In genomic region chr20:9503530-9504251, GRCh38 we compare ENCODE assay signal across 11 cellular contexts. TPM values are rescaled to one million over a fixed set of nuclear protein-coding genes. Genes with fewer than 3 reads are reported as not detected.
A peak's percentile ranks its signal among the peaks of the same experiment; 100 is the strongest.
DNase-seq lines count a peak whose midpoint lies in the region; ATAC-seq and TF ChIP-seq lines count a peak whose summit lies in the region.
"Had no signal": no experiment of that assay in that cellular context is flagged by ENCODE, and none has a peak within 500 bp of the region (broad histone marks: within the 10 kb centered on the region; RNA-seq: fewer than 3 reads in every experiment).

No MANE protein-coding gene starts in this region.

- TF ChIP-seq RAD21 in IMR-90 (IDR thresholded peaks at IDR 0.05; ENCODE audit: low read length), result peak; percentile 9; the same call in 1 of the 2 replicates
- TF ChIP-seq RAD21 in SK-N-SH (IDR thresholded peaks at IDR 0.05; ENCODE audit: low read length), result peak; percentile 30

- no CpG with 5 or more reads among the region's 9 CpGs for WGBS in IMR-90 (ENCODE audit: extremely low coverage in 2 of 2, insufficient read length in 1 of 2), 2 experiments
- 85% methylated on average over 9 of the region's 9 CpGs for WGBS in SK-N-SH (ENCODE audit: low lambda C conversion rate)
- WGBS in heart left ventricle, 4 donors, result 60 to 73% (median 64%) methylated on average over 9 of the region's 9 CpGs

- H3K27ac ChIP-seq in IMR-90 (ENCODE audit: insufficient read depth, low read length) (no peak overlapping the region), SK-N-SH (ENCODE audit: low read depth in 2 of 2, low read length in 1 of 2) (no peak overlapping the region), heart left ventricle (no peak overlapping the region)

- no peak overlapping the region for H3K56ac ChIP-seq in IMR-90 (ENCODE audit: extremely low read depth, insufficient read depth, low read length)

- H3K9ac ChIP-seq in IMR-90 (ENCODE audit: low read depth, low read length) (no peak overlapping the region), SK-N-SH (no peak overlapping the region)

- H2AFZ ChIP-seq in IMR-90 (replicated peaks; ENCODE audit: low read length, poor library complexity) (no peak overlapping the region), SK-N-SH (ENCODE audit: low read depth) (no peak overlapping the region)

- TF ChIP-seq EP300 in SK-N-SH (IDR thresholded peaks at IDR 0.05; ENCODE audit: borderline replicate concordance in 1 of 2, low read depth in 1 of 2, low read length in 1 of 2), result no peak

- no peak overlapping the region for H2BK15ac ChIP-seq in IMR-90 (ENCODE audit: low read depth, low read length)

- no peak overlapping the region for H2AK5ac ChIP-seq in IMR-90 (ENCODE audit: low read depth, low read length)

- POLR2A ChIA-PET in IMR-90 (lab: Charles Lee; ENCODE audit: unreplicated experiment), result interaction anchor here (0.6 kb wide), 1 partner anchor 931 kb away, joined by 4 read pairs; the partner anchor contains the start of gene SLX4IP
- POLR2A ChIA-PET in SK-N-SH (lab: Yijun Ruan, JAX), result no interaction called here

- no peaks in the 10 kb centered on the region for H3K79me1 ChIP-seq in IMR-90 (ENCODE audit: low read depth in 1 of 2, low read length in 2 of 2)

- no peak for TF ChIP-seq POLR2A in IMR-90 (IDR thresholded peaks at IDR 0.05; ENCODE audit: low read depth, low read length)
- no peak for TF ChIP-seq POLR2A in heart left ventricle (IDR thresholded peaks at IDR 0.05)

- H3K27me3 ChIP-seq in BE2C (no peaks in the 10 kb centered on the region), IMR-90 (ENCODE audit: control insufficient read depth, insufficient read depth, low read length) (peaks cover 49% of the 10 kb centered on the region), SK-N-SH (ENCODE audit: insufficient read depth) (no peaks in the 10 kb centered on the region), heart left ventricle (peaks cover 15 to 42% (median 38%) of the 10 kb centered on the region in 9 donors)

- H4K91ac ChIP-seq in IMR-90 (ENCODE audit: insufficient read depth, low read depth, low read length), result no peak overlapping the region

- H2AK9ac ChIP-seq in IMR-90 (replicated peaks; ENCODE audit: low read depth, low read length, poor library complexity), result no peak overlapping the region

- no peak overlapping the region for H3K14ac ChIP-seq in IMR-90 (replicated peaks; ENCODE audit: low read depth, low read length)

- H3K9me3 ChIP-seq in BE2C (no peaks in the 10 kb centered on the region), IMR-90 (ENCODE audit: control insufficient read depth, insufficient read depth, low read length) (peaks cover 5% of the 10 kb centered on the region; the same call in 1 of the 2 replicates), SK-N-SH (no peaks in the 10 kb centered on the region), heart left ventricle (no peaks in the 10 kb centered on the region)

- TF ChIP-seq CTCF in BE2C (IDR thresholded peaks at IDR 0.05; ENCODE audit: low read depth, low read length) (peak; percentile 53), IMR-90 (conservative IDR thresholded peaks at IDR 0.05; ENCODE audit: low read depth, low read length) (0 out of 2 replicates have a peak, but pooled peaks have one; percentile 17), SK-N-SH (IDR thresholded peaks at IDR 0.05) (peak; percentile 45), heart left ventricle (IDR thresholded peaks at IDR 0.05) (peak in 2 of 12 donors; percentile 10 to 19)

- H2BK20ac ChIP-seq in IMR-90 (ENCODE audit: low read depth, low read length), result no peak overlapping the region

- peak; percentile 44; the same call in 1 of the 2 replicates for ATAC-seq in IMR-90 (ENCODE audit: low read depth)
- ATAC-seq in HG03521 (IDR thresholded peaks at IDR 0.05; ENCODE audit: unreplicated experiment), result no peak
- no peak for ATAC-seq in HG03196 (IDR thresholded peaks at IDR 0.05; ENCODE audit: unreplicated experiment)
- ATAC-seq in heart left ventricle, result no peak

- H2BK120ac ChIP-seq in IMR-90 (ENCODE audit: low read depth, low read length), result no peak overlapping the region

- no peak overlapping the region for H3K4me2 ChIP-seq in IMR-90 (ENCODE audit: low read depth, low read length)
- H3K4me2 ChIP-seq in SK-N-SH, result no peak overlapping the region

- H3K4me3 ChIP-seq in BE2C (ENCODE audit: low read depth, low read length) (no peak overlapping the region), IMR-90 (ENCODE audit: insufficient read depth, low read depth, low read length) (no peak overlapping the region), SK-N-SH (ENCODE audit: low read depth in 2 of 2, low read length in 1 of 2) (no peak overlapping the region), heart left ventricle (no peak overlapping the region)

- H2BK5ac ChIP-seq in IMR-90 (ENCODE audit: low read depth, low read length, poor library complexity, severe bottlenecking), result no peak overlapping the region

- CTCF ChIA-PET in IMR-90 (lab: Yijun Ruan, JAX), result interaction anchor here (0.7 to 1.2 kb wide), 3 partner anchors 16 to 1235 kb away, joined by 4 to 7 read pairs (median 4); no protein-coding TSS in a partner anchor
- CTCF ChIA-PET in SK-N-SH (lab: Yijun Ruan, JAX), result interaction anchor here (0.7 to 4.3 kb wide), 9 partner anchors 9 to 587 kb away, joined by 3 to 19 read pairs (median 3); partner anchors contain the start of gene LAMP5

- H4K8ac ChIP-seq in IMR-90 (ENCODE audit: low read depth in 2 of 2, low read length in 2 of 2), result no peak overlapping the region

- dilution Hi-C loops in IMR-90 (cut with HindIII; ENCODE audit: low sequenced_read_pairs, unreplicated experiment), result no loop called here

- no peaks in the 10 kb centered on the region for H3K9me1 ChIP-seq in IMR-90 (ENCODE audit: insufficient read depth, low read length)

- no peak overlapping the region for H4K5ac ChIP-seq in IMR-90 (ENCODE audit: low read depth, low read length)

- DNase-seq in BE2C (peak; percentile 37), IMR-90 (peak; percentile 45), SK-N-SH (no peak), iPS-NIHi7 (ENCODE audit: extremely low spot score) (peak; percentile 22), heart left ventricle (no peak)
- no peak for DNase-seq in effector CD8-positive, alpha-beta T cell (lab: John Stamatoyannopoulos, UW)
- DNase-seq: NCI-H1417 treated with DMSO at 0.1 percent for 48 hours; stimulated activated CD8-positive, alpha-beta memory T cell treated with anti-CD3 and anti-CD28 coated beads, Interleukin-4, amount 100 ng/mL, for 48 hours; T-helper 1 cell had no signal

- in situ Hi-C loops in IMR-90 (cut with MboI; ENCODE audit: low sequenced_read_pairs), result no loop called here

- H3K18ac ChIP-seq in IMR-90 (ENCODE audit: low read depth, low read length), result no peak overlapping the region

- no TSS peak for BruUV-seq in IMR-90 (replicated peaks; lab: Mats Ljungman, UMichigan)

- H4K20me1 ChIP-seq in IMR-90 (ENCODE audit: insufficient read depth, low read length), result no peaks in the 10 kb centered on the region; the same call in 1 of the 2 replicates
- no peaks in the 10 kb centered on the region for H4K20me1 ChIP-seq in SK-N-SH (ENCODE audit: insufficient read depth)

- no peaks in the 10 kb centered on the region for H3K9me2 ChIP-seq in SK-N-SH

- no peaks in the 10 kb centered on the region for H3K79me2 ChIP-seq in SK-N-SH (ENCODE audit: insufficient read depth)

- H3K4me1 ChIP-seq in BE2C, result no peaks in the 10 kb centered on the region
- no peaks in the 10 kb centered on the region for H3K4me1 ChIP-seq in IMR-90 (ENCODE audit: control insufficient read depth, insufficient read depth, low read length)
- H3K4me1 ChIP-seq in SK-N-SH (ENCODE audit: control insufficient read depth in 1 of 2, insufficient read depth in 2 of 2, low read depth in 1 of 2, low read length in 1 of 2), result 0 out of 4 replicates have a peak, but pooled peaks cover 0 to 2% of the 10 kb centered on the region in 2 experiments
- H3K4me1 ChIP-seq in heart left ventricle, result peaks cover 0 to 47% (median 11%) of the 10 kb centered on the region in 12 donors

- no peaks in the 10 kb centered on the region for H3F3A ChIP-seq in SK-N-SH (replicated peaks; ENCODE audit: insufficient read depth)

- H3K23ac ChIP-seq in IMR-90 (ENCODE audit: low read depth, low read length), result no peak overlapping the region

- intact Hi-C loops in IMR-90 (cut with micrococcal nuclease) (no loop called here), heart left ventricle (cut with DNase I) (no loop called here)

- no peaks in the 10 kb centered on the region for H3K36me3 ChIP-seq in BE2C
- H3K36me3 ChIP-seq in IMR-90 (ENCODE audit: control insufficient read depth, insufficient read depth, low read length), result no peaks in the 10 kb centered on the region
- H3K36me3 ChIP-seq in SK-N-SH (replicated peaks in 1 of 2; ENCODE audit: control insufficient read depth in 1 of 2, insufficient read depth in 2 of 2, low read length in 1 of 2), result no peaks in the 10 kb centered on the region
- no peaks in the 10 kb centered on the region for H3K36me3 ChIP-seq in heart left ventricle

- no peak overlapping the region for H3K4ac ChIP-seq in IMR-90 (ENCODE audit: low read depth, low read length)

TF ChIP-seq in IMR-90, 13 proteins besides CTCF, POLR2A, EP300 and RAD21 (continues in another document):
- TF ChIP-seq MAZ (IDR thresholded peaks at IDR 0.05; ENCODE audit: borderline replicate concordance, low read depth, low read length) (no peak), CHD1 (IDR thresholded peaks at IDR 0.05; ENCODE audit: low read depth, low read length) (no peak)

TF ChIP-seq in SK-N-SH, 30 proteins besides CTCF, POLR2A, EP300 and RAD21:
- TF ChIP-seq SMC3 (IDR thresholded peaks at IDR 0.05; ENCODE audit: low read depth, low read length), result peak; percentile 4; the same call in 1 of the 2 replicates
- TF ChIP-seq MEF2A (IDR thresholded peaks at IDR 0.05; ENCODE audit: borderline replicate concordance, low read depth), result no peak

RNA-seq across cellular contexts. Expression of gene LAMP5, which starts 10.7 kb away (rescaled TPM):
- polyA plus RNA-seq in BE2C (2012; ENCODE audit: insufficient read depth, insufficient read length, low read depth), result 246 TPM
- total RNA-seq in IMR-90 (2012; rRNA removed) (under 0.01 TPM in 1 of 2 replicates, not detected in the other), heart left ventricle (under 1 TPM in 3 of 9 donors, not detected in 6; 0.19 to 0.42 (median 0.41) TPM)
- polyA plus RNA-seq in IMR-90 (2012; rRNA removed) (0.06 TPM in 1 of 2 replicates, not detected in the other), SK-N-SH (2012; rRNA removed) (4.8 and 10.1 TPM in 2 replicates), heart left ventricle (under 1 TPM in 1 of 2 donors, not detected in 1; 0.04 TPM)
- 0.02 TPM in 2 replicates for polyA plus RNA-seq in IMR-90 (2012; cell fraction: cytosol; rRNA removed)
- polyA plus RNA-seq in IMR-90 (2012; cell fraction: nucleus; rRNA removed; ENCODE audit: low replicate concordance), result 0.04 TPM in 1 of 2 replicates, not detected in the other
- 7.1 and 11.5 TPM in 2 replicates for polyA plus RNA-seq in SK-N-SH (2012; cell fraction: cytosol; rRNA removed)
- 5.4 and 8.7 TPM in 2 replicates for polyA plus RNA-seq in SK-N-SH (2012; cell fraction: nucleus; rRNA removed)

Comparison
In these comparisons a context has a peak if more than half of its experiments do, and no peak if none do; other contexts are left out.
1. DNase-seq: peak in BE2C (single experiment), IMR-90 (single experiment) and iPS-NIHi7 (single experiment); none in SK-N-SH (single experiment), effector CD8-positive, alpha-beta T cell (single experiment) and heart left ventricle (0 of 5).